ENCODE assay signal across 8 cellular contexts in genomic region chr19:52897149-52897935, GRCh38. TPM values are rescaled to one million over a fixed set of nuclear protein-coding genes. Genes with fewer than 3 reads are reported as not detected.
DNase-seq lines count a peak whose midpoint lies in the region; ATAC-seq, FAIRE-seq and TF ChIP-seq lines count a peak whose summit lies in the region.

TSS of gene ZNF320 (minus strand) at chr19:52897635. CDS start at chr19:52890255, 7,380 bp downstream.

- H3K9me3 Mint-ChIP-seq in mesothelial cell of epicardium: no peaks in the 10 kb centered on the region

- H3K4ac ChIP-seq in H1 (replicated peaks; ENCODE audit: insufficient read length, low read depth, low read length): peak within 1 kb of the TSS; percentile 53

- TF ChIP-seq RAD21 in H1 (IDR thresholded peaks at IDR 0.05 in 1 of 2, conservative IDR thresholded peaks at IDR 0.05 in 1 of 2; ENCODE audit: low read depth in 2 of 2, low read length in 2 of 2): no peak

- TF ChIP-seq CTCF in H1 (IDR thresholded peaks at IDR 0.05; ENCODE audit: control extremely low read depth in 1 of 3, insufficient read depth in 1 of 3, low read depth in 1 of 3, low read length in 3 of 3): no peak
- TF ChIP-seq CTCF in mesothelial cell of epicardium (IDR thresholded peaks at IDR 0.05; ENCODE audit: unreplicated experiment): no peak

- WGBS in H1 (ENCODE audit: extremely low coverage in 1 of 2, insufficient coverage in 1 of 2, insufficient read length in 1 of 2, insufficient replicate concordance in 2 of 2, low coverage in 1 of 2, low lambda C conversion rate in 2 of 2, missing lambda C conversion rate in 1 of 2), 2 experiments: 1% methylated on average over 56 of the region's 56 CpGs; no CpG with 5 or more reads in 1 of the 2 experiments

- H2BK20ac ChIP-seq in H1 (ENCODE audit: low read length): no peak within 1 kb of the TSS

- peaks cover 8% of the 10 kb centered on the region for H3K79me1 ChIP-seq in H1 (ENCODE audit: low read depth, low read length)

- H3K27ac Mint-ChIP-seq in mesothelial cell of epicardium: peak within 1 kb of the TSS; percentile 99

- DNase-seq in AG08395 (ENCODE audit: low spot score) (peak; percentile 98), NCI-H526 treated with DMSO at 0.1 percent for 48 hours (lab: John Stamatoyannopoulos, UW) (peak; percentile 87), H1 (ENCODE audit: low read depth in 1 of 2, low spot score in 2 of 2) (peak; percentile 89 to 99), mesothelial cell of epicardium (ENCODE audit: low spot score in 2 of 2, unreplicated experiment in 2 of 2) (peak; percentile 90 to 93)
- DNase-seq in activated CD8-positive, alpha-beta memory T cell treated with anti-CD3 and anti-CD28 coated beads for 4 hours (ENCODE audit: low read depth in 2 of 2): peak; percentile 83 to 84
- peak; percentile 83 to 86 for DNase-seq in stimulated activated CD8-positive, alpha-beta memory T cell treated with anti-CD3 and anti-CD28 coated beads, Interleukin-15, amount 100 ng/mL, for 4 hours (ENCODE audit: low read depth in 2 of 2)

- peak within 1 kb of the TSS; percentile 93; the same call in 1 of the 2 replicates for H4K8ac ChIP-seq in H1 (ENCODE audit: extremely low read depth, insufficient read depth, low read length)

- no peak within 1 kb of the TSS for H2BK15ac ChIP-seq in H1 (ENCODE audit: low read length)

- H2AFZ ChIP-seq in H1 (ENCODE audit: low read length): peak within 1 kb of the TSS; percentile 85

- no peaks in the 10 kb centered on the region for H3K27me3 Mint-ChIP-seq in mesothelial cell of epicardium (ENCODE audit: low read depth)

- H3K4me1 Mint-ChIP-seq in mesothelial cell of epicardium: peaks cover 41% of the 10 kb centered on the region

- H4K20me1 ChIP-seq in H1 (replicated peaks in 1 of 2; ENCODE audit: control insufficient read depth in 1 of 2, insufficient read depth in 2 of 2, low read length in 2 of 2): peaks cover 0 to 3% of the 10 kb centered on the region in 2 experiments

- peaks cover 3 to 37% of the 10 kb centered on the region in 2 experiments; a peak in 2 of 4 replicates for H3K79me2 ChIP-seq in H1 (ENCODE audit: control insufficient read depth in 1 of 2, insufficient read depth in 2 of 2, low read length in 2 of 2)

- no peak within 1 kb of the TSS for H3K14ac ChIP-seq in H1 (ENCODE audit: insufficient read length)

- TF ChIP-seq EP300 in H1 (IDR thresholded peaks at IDR 0.05; ENCODE audit: borderline replicate concordance in 1 of 2, low read depth in 2 of 2, low read length in 2 of 2): no peak

- H4K91ac ChIP-seq in H1 (replicated peaks; ENCODE audit: insufficient read length, low read length): peak within 1 kb of the TSS; percentile 73

- peak within 1 kb of the TSS; percentile 89 for H3K27ac ChIP-seq in H1 (ENCODE audit: low read depth, low read length)

- H2BK5ac ChIP-seq in H1 (ENCODE audit: low read depth, low read length): peak within 1 kb of the TSS; percentile 79

- H3K9me3 ChIP-seq in H1 (ENCODE audit: insufficient read depth in 2 of 2, low read depth in 1 of 2, low read length in 1 of 2): no peaks in the 10 kb centered on the region

- H3K9ac ChIP-seq in H1 (replicated peaks in 1 of 4; ENCODE audit: extremely low read depth in 1 of 4, low read depth in 3 of 4, low read length in 3 of 4): peak within 1 kb of the TSS; percentile 68 to 89 (median 85)

- peak; percentile 71 to 91 for TF ChIP-seq POLR2A in H1 (IDR thresholded peaks at IDR 0.05; ENCODE audit: control extremely low read depth in 1 of 2, low read depth in 2 of 2, low read length in 2 of 2)

- POLR2A ChIA-PET in H1 (lab: Charles Lee; ENCODE audit: partially characterized antibody): interaction anchor here (1.1 to 2.5 kb wide), 7 partner anchors 14 to 97 kb away, joined by 3 to 9 read pairs (median 4); partner anchors contain the start of gene ZNF816

- peaks cover 4% of the 10 kb centered on the region; the same call in 1 of the 2 replicates for H3K23me2 ChIP-seq in H1 (ENCODE audit: low read depth, low read length)

- peak; percentile 74 for FAIRE-seq in H1 (lab: Jason Lieb, UNC)

- peak within 1 kb of the TSS; percentile 54 for H2BK120ac ChIP-seq in H1 (replicated peaks; ENCODE audit: low read depth, low read length)

- peak within 1 kb of the TSS; percentile 34 for H3K56ac ChIP-seq in H1 (replicated peaks; ENCODE audit: insufficient read length, low read depth, low read length)

- no peak within 1 kb of the TSS for H2AK5ac ChIP-seq in H1 (ENCODE audit: low read depth, low read length)

- H3K4me3 Mint-ChIP-seq in mesothelial cell of epicardium: peak within 1 kb of the TSS; percentile 91

- peaks cover 0 to 8% (median 4%) of the 10 kb centered on the region in 4 experiments; a peak in 5 of 8 replicates for H3K36me3 ChIP-seq in H1 (ENCODE audit: control insufficient read depth in 2 of 4, insufficient read depth in 4 of 4, low read length in 3 of 4)

- H3K23ac ChIP-seq in H1 (ENCODE audit: insufficient read length): no peak within 1 kb of the TSS

- H3K4me2 ChIP-seq in H1 (ENCODE audit: insufficient read depth in 1 of 2, low read depth in 2 of 2, low read length in 2 of 2): peak within 1 kb of the TSS; percentile 63 to 79

- CTCF ChIA-PET in H1 (lab: Charles Lee; ENCODE audit: partially characterized antibody): interaction anchor here (0.6 to 0.8 kb wide), 2 partner anchors 54 to 66 kb away, joined by 3 to 4 read pairs; partner anchors contain the start of gene ZNF816

- H2BK12ac ChIP-seq in H1 (ENCODE audit: low read depth, low read length): peak within 1 kb of the TSS; percentile 21; the same call in 1 of the 2 replicates

- peak within 1 kb of the TSS; percentile 52 for H3K18ac ChIP-seq in H1 (ENCODE audit: extremely low read depth, low read length)

- peaks cover 9% of the 10 kb centered on the region for H3K36me3 Mint-ChIP-seq in mesothelial cell of epicardium

- peaks cover 3 to 8% (median 5%) of the 10 kb centered on the region in 4 experiments; a peak in 6 of 7 replicates for H3K4me1 ChIP-seq in H1 (replicated peaks in 1 of 4; ENCODE audit: control insufficient read depth in 3 of 4, insufficient read depth in 4 of 4, low read length in 3 of 4)

- H3K27me3 ChIP-seq in H1 (replicated peaks in 1 of 4; ENCODE audit: control insufficient read depth in 3 of 4, extremely low read depth in 1 of 4, insufficient read depth in 3 of 4, low read length in 3 of 4): no peaks in the 10 kb centered on the region

- ATAC-seq in GM18907 (IDR thresholded peaks at IDR 0.05; ENCODE audit: unreplicated experiment) (peak; percentile 95), HG03175 (IDR thresholded peaks at IDR 0.05; ENCODE audit: unreplicated experiment) (peak; percentile 99)

- H4K5ac ChIP-seq in H1 (ENCODE audit: insufficient read length, low read depth, low read length): peak within 1 kb of the TSS; percentile 81

- peak within 1 kb of the TSS; percentile 87 to 97 (median 90) for H3K4me3 ChIP-seq in H1 (ENCODE audit: extremely low read depth in 1 of 4, insufficient read depth in 2 of 4, low read depth in 3 of 4, low read length in 4 of 4)

TF ChIP-seq in H1, 55 proteins besides CTCF, POLR2A, EP300 and RAD21:
- TF ChIP-seq JUN (IDR thresholded peaks at IDR 0.05; ENCODE audit: low read depth, low read length) (no peak), ASH2L (IDR thresholded peaks at IDR 0.05; ENCODE audit: low read length) (peak; percentile 80), KDM4A (IDR thresholded peaks at IDR 0.05; ENCODE audit: low read depth, low read length, severe bottlenecking) (peak; percentile 78), SIN3A (conservative IDR thresholded peaks at IDR 0.05 in 1 of 2, IDR thresholded peaks at IDR 0.05 in 1 of 2; ENCODE audit: low read depth in 1 of 2, low read length in 2 of 2) (peak; percentile 60 to 81; a peak in 2 of 4 replicates), POLR2AphosphoS5 (IDR thresholded peaks at IDR 0.05; ENCODE audit: low read depth, low read length) (peak; percentile 95), PHF8 (conservative IDR thresholded peaks at IDR 0.05; ENCODE audit: low read depth, low read length) (peak; percentile 86), TBP (IDR thresholded peaks at IDR 0.05; ENCODE audit: low read depth, low read length) (peak; percentile 80), TAF1 (IDR thresholded peaks at IDR 0.05; ENCODE audit: low read depth, low read length) (peak; percentile 83), CBX5 (IDR thresholded peaks at IDR 0.05; ENCODE audit: low read depth, low read length) (no peak)

RNA-seq across cellular contexts. Expression of gene ZNF320, which starts in this region (rescaled TPM):
- 22.7 and 26.8 TPM in 2 replicates for total RNA-seq in H1 (2021; fragmentation: NEBNext Ultra II Directional; extraction: Animal tissue kit (Norgen Biotek cat#: 25700))
- 20.6 and 20.8 TPM in 2 replicates for polyA plus RNA-seq in H1 (2011; rRNA removed)
- polyA plus RNA-seq in H1 (2011; cell fraction: cytosol; rRNA removed): 21.2 TPM
- polyA plus RNA-seq in H1 (2011; cell fraction: nucleus; rRNA removed): 22.2 TPM
- 14.0 to 23.4 TPM (median 14.2 TPM) in 4 replicates for polyA plus RNA-seq in H1 (2012, experiment 1 of 2)
- 2.8 TPM for polyA plus RNA-seq in H1 (2012, experiment 2 of 2)
- 9.8 TPM for polyA plus RNA-seq in H1 (2013, experiment 1 of 2)
- 10.3 TPM for polyA plus RNA-seq in H1 (2013, experiment 2 of 2)
- polyA minus RNA-seq in H1 (2011; rRNA and poly(A)+ RNA removed): 36.3 and 36.4 TPM in 2 replicates
- polyA minus RNA-seq in H1 (2011; cell fraction: cytosol; rRNA and poly(A)+ RNA removed): 21.6 TPM
- polyA minus RNA-seq in H1 (2011; cell fraction: nucleus; rRNA and poly(A)+ RNA removed): 27.0 TPM
- total RNA-seq in mesothelial cell of epicardium: 36.1 to 41.5 TPM (median 36.9 TPM) in 3 replicates

Comparison
In these comparisons a context has a peak if more than half of its experiments do, and no peak if none do; other contexts are left out.
1. Peak in every context shown above with its lines: DNase-seq, ATAC-seq, H3K4me3 ChIP-seq and H3K27ac ChIP-seq.